ENCODE assay signal across 8 cellular contexts in genomic region chrX:150772150-150772970, GRCh38.
DNase-seq lines count a peak whose midpoint lies in the region; ATAC-seq and TF ChIP-seq lines count a peak whose summit lies in the region.

No MANE protein-coding gene starts in this region.

- no peaks in the 10 kb centered on the region for H3F3A ChIP-seq in GM23248 (ENCODE audit: insufficient read depth)

- H3K79me2 ChIP-seq in GM23248 (ENCODE audit: insufficient read depth) = no peaks in the 10 kb centered on the region

- H3K4me2 ChIP-seq in GM23248 (ENCODE audit: unreplicated experiment) = no peak overlapping the region

- no peak overlapping the region for H2AFZ ChIP-seq in GM23248

- H3K27ac ChIP-seq in GM23248 = no peak overlapping the region
- H3K27ac ChIP-seq in adrenal gland = no peak overlapping the region
- H3K27ac ChIP-seq in right atrium auricular region = no peak overlapping the region
- no peak overlapping the region for H3K27ac ChIP-seq in gastrocnemius medialis

- peak; percentile 45 to 86 for ATAC-seq in gastrocnemius medialis

- intact Hi-C loops in adrenal gland (cut with DNase I) = loop anchor here (5.0 to 10.0 kb wide), 4 partner anchors 132 to 310 kb away; partner anchors contain the start of gene HMGB3 (in 1 of the 2)
- intact Hi-C loops in gastrocnemius medialis (cut with DNase I; ENCODE audit: low total_unique reads) = loop anchor here (1.0 to 5.0 kb wide), 5 partner anchors 65 to 310 kb away; partner anchors contain the start of genes CD99L2 and HMGB3

- H3K9me3 ChIP-seq in GM23248 (ENCODE audit: low read depth) (no peaks in the 10 kb centered on the region), adrenal gland (replicated peaks in 1 of 3) (no peaks in the 10 kb centered on the region), right atrium auricular region (no peaks in the 10 kb centered on the region), gastrocnemius medialis (no peaks in the 10 kb centered on the region)

- H3K36me3 ChIP-seq in GM23248 (ENCODE audit: low read depth) (no peaks in the 10 kb centered on the region), adrenal gland (replicated peaks in 1 of 2) (no peaks in the 10 kb centered on the region), right atrium auricular region (no peaks in the 10 kb centered on the region), gastrocnemius medialis (peaks cover 0 to 12% of the 10 kb centered on the region in 2 donors)

- 33 to 35% methylated on average over 18 of the region's 26 CpGs for WGBS in GM23248 (ENCODE audit: low coverage in 1 of 2, low lambda C conversion rate in 2 of 2, missing lambda C conversion rate in 2 of 2), 2 experiments
- 30 to 54% (median 39%) methylated on average over 14 to 26 of the region's 26 CpGs for WGBS in adrenal gland, 4 donors

- H3K4me1 ChIP-seq in GM23248 (ENCODE audit: insufficient read depth) = peaks cover 2% of the 10 kb centered on the region; the same call in 1 of the 2 replicates
- H3K4me1 ChIP-seq in adrenal gland (replicated peaks in 1 of 2) = no peaks in the 10 kb centered on the region
- peaks cover 0 to 4% of the 10 kb centered on the region in 2 donors for H3K4me1 ChIP-seq in right atrium auricular region
- peaks cover 0 to 5% of the 10 kb centered on the region in 2 donors for H3K4me1 ChIP-seq in gastrocnemius medialis

- in situ Hi-C loops in GM23248 (cut with MboI) = loop anchor here (10.0 kb wide), 1 partner anchor 312 kb away; no protein-coding TSS in a partner anchor
- in situ Hi-C loops in gastrocnemius medialis (cut with MboI; ENCODE audit: low sequenced_read_pairs in 4 of 4) = loop anchor here in 3 of 4 donors (10.0 kb wide), 1 partner anchor 312 kb away; no protein-coding TSS in a partner anchor

- DNase-seq in EH (ENCODE audit: low read depth) = peak; percentile 66
- DNase-seq in GM23248 = peak; percentile 73
- peak; percentile 71 for DNase-seq in NAMALWA (ENCODE audit: low spot score)
- peak; percentile 51 for DNase-seq in T follicular helper cell (ENCODE audit: low read depth)
- peak; percentile 72 to 86 (median 78) for DNase-seq in adrenal gland
- peak; percentile 73 for DNase-seq in right atrium auricular region (ENCODE audit: low spot score)
- DNase-seq in gastrocnemius medialis = peak; percentile 51 to 71
- no peak for DNase-seq in SKM-1 treated with dmso at 0.1 percent for 144 hours (lab: John Stamatoyannopoulos, UW; ENCODE audit: unreplicated experiment)

- H4K20me1 ChIP-seq in GM23248 (ENCODE audit: insufficient read depth) = no peaks in the 10 kb centered on the region

- no peaks in the 10 kb centered on the region for H3K27me3 ChIP-seq in GM23248 (replicated peaks; ENCODE audit: insufficient read depth)
- H3K27me3 ChIP-seq in adrenal gland = no peaks in the 10 kb centered on the region
- H3K27me3 ChIP-seq in right atrium auricular region = no peaks in the 10 kb centered on the region
- H3K27me3 ChIP-seq in gastrocnemius medialis = no peaks in the 10 kb centered on the region

- no peak overlapping the region for H3K9ac ChIP-seq in GM23248

- no peaks in the 10 kb centered on the region for H3K9me2 ChIP-seq in GM23248 (ENCODE audit: insufficient read depth)

- TF ChIP-seq POLR2A in adrenal gland (IDR thresholded peaks at IDR 0.05) (no peak), gastrocnemius medialis (IDR thresholded peaks at IDR 0.05) (no peak)

- peak; percentile 60 to 92 (median 81) for TF ChIP-seq CTCF in adrenal gland (IDR thresholded peaks at IDR 0.05)
- peak; percentile 64 to 80 for TF ChIP-seq CTCF in right atrium auricular region (IDR thresholded peaks at IDR 0.05)
- peak; percentile 78 to 90 (median 88) for TF ChIP-seq CTCF in gastrocnemius medialis (IDR thresholded peaks at IDR 0.05 in 4 of 5, conservative IDR thresholded peaks at IDR 0.05 in 1 of 5)

- H3K4me3 ChIP-seq in GM23248 = no peak overlapping the region
- no peak overlapping the region for H3K4me3 ChIP-seq in adrenal gland
- H3K4me3 ChIP-seq in right atrium auricular region = no peak overlapping the region
- no peak overlapping the region for H3K4me3 ChIP-seq in gastrocnemius medialis
